ENCODE assay signal across 13 cellular contexts in genomic region chr3:186515115-186515514, GRCh38. TPM values are rescaled to one million over a fixed set of nuclear protein-coding genes. Genes with fewer than 3 reads are reported as not detected.
DNase-seq lines count a peak whose midpoint lies in the region; ATAC-seq and TF ChIP-seq lines count a peak whose summit lies in the region.
"Had no signal": no experiment of that assay in that cellular context is flagged by ENCODE, and none has a peak within 500 bp of the region (broad histone marks: within the 10 kb centered on the region; RNA-seq: fewer than 3 reads in every experiment).

No MANE protein-coding gene starts in this region.

- H3K27me3 ChIP-seq in DND-41 (ENCODE audit: insufficient read depth, low read length, poor library complexity) (peaks cover 10% of the 10 kb centered on the region), Loucy (ENCODE audit: insufficient read depth, low read length, poor library complexity, severe bottlenecking) (no peaks in the 10 kb centered on the region), H7 (ENCODE audit: control insufficient read depth, insufficient read depth, low read length) (no peaks in the 10 kb centered on the region; the same call in 1 of the 2 replicates)

- ATAC-seq in DND-41 (ENCODE audit: insufficient read depth, low read depth): no peak; the same call in 2 of the 3 replicates
- ATAC-seq in memory B cell (ENCODE audit: low read depth): peak; percentile 44

- H2AFZ ChIP-seq in DND-41 (ENCODE audit: low read depth, low read length) (no peak overlapping the region), Loucy (ENCODE audit: low read length) (no peak overlapping the region)

- no peak overlapping the region for H3K4me3 Mint-ChIP-seq in activated CD4-positive, alpha-beta memory T cell treated with anti-CD3 and anti-CD28 coated beads, Interleukin-2, amount 10 ng/mL, durations not matched to agents 7 days and 5 days
- H3K4me3 Mint-ChIP-seq in memory B cell: peak overlapping the region; percentile 36
- H3K4me3 Mint-ChIP-seq: CD14-positive monocyte, HFFc6 had no signal

- peaks cover 38% of the 10 kb centered on the region for H3K4me1 Mint-ChIP-seq in activated CD4-positive, alpha-beta memory T cell treated with anti-CD3 and anti-CD28 coated beads, Interleukin-2, amount 10 ng/mL, durations not matched to agents 7 days and 5 days
- peaks cover 47% of the 10 kb centered on the region for H3K4me1 Mint-ChIP-seq in memory B cell

- CTCF ChIA-PET in activated CD4-positive, alpha-beta memory T cell treated with anti-CD3 and anti-CD28 coated beads, Interleukin-2, amount 10 ng/mL, durations not matched to agents 7 days and 5 days (lab: Charles Lee): no interaction called here

- H4K20me1 ChIP-seq in DND-41 (ENCODE audit: insufficient read depth, low read length): no peaks in the 10 kb centered on the region
- no peaks in the 10 kb centered on the region for H4K20me1 ChIP-seq in Loucy (ENCODE audit: insufficient read depth, low read length, poor library complexity, severe bottlenecking)

- H3F3A ChIP-seq in Loucy (ENCODE audit: low read depth): peaks cover 14% of the 10 kb centered on the region

- no peaks in the 10 kb centered on the region for H3K79me2 ChIP-seq in DND-41 (ENCODE audit: insufficient read depth, low read length)
- no peaks in the 10 kb centered on the region for H3K79me2 ChIP-seq in Loucy (ENCODE audit: insufficient read depth, low read length)

- no peak overlapping the region for H3K27ac ChIP-seq in DND-41 (ENCODE audit: low read length)
- H3K27ac ChIP-seq: stomach had no signal

- POLR2A ChIA-PET in activated CD4-positive, alpha-beta memory T cell treated with anti-CD3 and anti-CD28 coated beads, Interleukin-2, amount 10 ng/mL, durations not matched to agents 7 days and 5 days (lab: Charles Lee): no interaction called here

- H3K36me3 ChIP-seq in DND-41 (ENCODE audit: insufficient read depth, low read length) (no peaks in the 10 kb centered on the region), Loucy (ENCODE audit: insufficient read depth, low read length) (no peaks in the 10 kb centered on the region), H7 (replicated peaks; ENCODE audit: control insufficient read depth, insufficient read depth, low read length) (no peaks in the 10 kb centered on the region)
- H3K36me3 ChIP-seq: stomach had no signal

- no peak overlapping the region for H3K27ac Mint-ChIP-seq in activated CD4-positive, alpha-beta memory T cell treated with anti-CD3 and anti-CD28 coated beads, Interleukin-2, amount 10 ng/mL, durations not matched to agents 7 days and 5 days
- peak overlapping the region; percentile 79 for H3K27ac Mint-ChIP-seq in memory B cell
- H3K27ac Mint-ChIP-seq: CD14-positive monocyte, HFFc6 had no signal

- H3K9ac ChIP-seq in DND-41 (ENCODE audit: low read depth, low read length): no peak overlapping the region
- H3K9ac ChIP-seq in Loucy (ENCODE audit: low read depth, low read length, poor library complexity, severe bottlenecking): peak overlapping the region; percentile 81

- H3K4me3 ChIP-seq in DND-41 (ENCODE audit: low read depth in 1 of 2, low read length in 2 of 2): no peak overlapping the region
- H3K4me3 ChIP-seq in Loucy (ENCODE audit: low read length, poor library complexity, severe bottlenecking): peak overlapping the region; percentile 51
- H3K4me3 ChIP-seq in H7 (ENCODE audit: insufficient read depth, low read depth, low read length): no peak overlapping the region
- H3K4me3 ChIP-seq: lung, stomach had no signal

- H3K9me2 ChIP-seq in Loucy (replicated peaks; ENCODE audit: low read depth, low read length): no peaks in the 10 kb centered on the region

- no peaks in the 10 kb centered on the region for H3K9me3 Mint-ChIP-seq in activated CD4-positive, alpha-beta memory T cell treated with anti-CD3 and anti-CD28 coated beads, Interleukin-2, amount 10 ng/mL, durations not matched to agents 7 days and 5 days
- H3K9me3 Mint-ChIP-seq in memory B cell: no peaks in the 10 kb centered on the region

- H3K4me1 ChIP-seq in DND-41 (ENCODE audit: insufficient read depth, low read length) (peaks cover 9% of the 10 kb centered on the region), Loucy (ENCODE audit: insufficient read depth, low read length, poor library complexity, severe bottlenecking) (peaks cover 89% of the 10 kb centered on the region)
- H3K4me1 ChIP-seq: stomach had no signal

- H3K9me3 ChIP-seq in DND-41 (ENCODE audit: insufficient read depth, low read length, severe bottlenecking) (no peaks in the 10 kb centered on the region), Loucy (ENCODE audit: insufficient read depth, low read depth, low read length) (no peaks in the 10 kb centered on the region)

- H3K27me3 Mint-ChIP-seq in activated CD4-positive, alpha-beta memory T cell treated with anti-CD3 and anti-CD28 coated beads, Interleukin-2, amount 10 ng/mL, durations not matched to agents 7 days and 5 days: peaks cover 7% of the 10 kb centered on the region
- H3K27me3 Mint-ChIP-seq in memory B cell: no peaks in the 10 kb centered on the region

- no peak overlapping the region for H3K4me2 ChIP-seq in DND-41 (ENCODE audit: insufficient read depth, low read length)
- peak overlapping the region; percentile 84 for H3K4me2 ChIP-seq in Loucy (ENCODE audit: low read depth, low read length, poor library complexity, severe bottlenecking)

- peak; percentile 11 for DNase-seq in DND-41
- peak; percentile 49 for DNase-seq in activated CD4-positive, alpha-beta memory T cell treated with anti-CD3 and anti-CD28 coated beads, Interleukin-2, amount 10 ng/mL, durations not matched to agents 7 days and 5 days
- no peak for DNase-seq in memory B cell (ENCODE audit: low spot score in 2 of 2)
- DNase-seq in GM13976 (ENCODE audit: low spot score): no peak
- DNase-seq in H7: no peak
- no peak for DNase-seq in DMS79 (lab: John Stamatoyannopoulos, UW)
- DNase-seq: HFFc6, NCI-H510A, occipital lobe, stomach had no signal

- TF ChIP-seq CTCF in DND-41 (IDR thresholded peaks at IDR 0.05; ENCODE audit: borderline replicate concordance, extremely low read depth, low read length, poor library complexity, severe bottlenecking) (no peak), Loucy (conservative IDR thresholded peaks at IDR 0.05; ENCODE audit: low read length) (no peak), GM13976 (IDR thresholded peaks at IDR 0.05; ENCODE audit: borderline replicate concordance, control extremely low read depth, extremely low read depth, insufficient read depth, missing control alignments) (no peak)

- in situ Hi-C loops in GM13976 (cut with MboI; ENCODE audit: low sequenced_read_pairs, unreplicated experiment): no loop called here

- no peaks in the 10 kb centered on the region for H3K36me3 Mint-ChIP-seq in activated CD4-positive, alpha-beta memory T cell treated with anti-CD3 and anti-CD28 coated beads, Interleukin-2, amount 10 ng/mL, durations not matched to agents 7 days and 5 days (ENCODE audit: low read depth)
- no peaks in the 10 kb centered on the region for H3K36me3 Mint-ChIP-seq in memory B cell

RNA-seq across cellular contexts. Expression of gene CRYGS, which starts 29.1 kb away (rescaled TPM):
- 1 to 10 TPM; 4.1 to 4.8 TPM for total RNA-seq in activated CD4-positive, alpha-beta memory T cell treated with anti-CD3 and anti-CD28 coated beads, Interleukin-2, amount 10 ng/mL, durations not matched to agents 7 days and 5 days
- 0.81 and 1.8 TPM in 2 replicates for total RNA-seq in H7 (2014; rRNA removed; shearing (Covaris generic))

RNA-seq across cellular contexts. Expression of gene TBCCD1, which starts 52.0 kb away (rescaled TPM):
- 10 to 100 TPM; 11.9 to 13.5 TPM for total RNA-seq in activated CD4-positive, alpha-beta memory T cell treated with anti-CD3 and anti-CD28 coated beads, Interleukin-2, amount 10 ng/mL, durations not matched to agents 7 days and 5 days
- 15.2 and 19.6 TPM in 2 replicates for total RNA-seq in H7 (2014; rRNA removed; shearing (Covaris generic))

RNA-seq across cellular contexts. Expression of gene DNAJB11, which starts 55.4 kb away (rescaled TPM):
- 10 to 100 TPM; 50.7 to 55.7 TPM for total RNA-seq in activated CD4-positive, alpha-beta memory T cell treated with anti-CD3 and anti-CD28 coated beads, Interleukin-2, amount 10 ng/mL, durations not matched to agents 7 days and 5 days
- total RNA-seq in H7 (2014; rRNA removed; shearing (Covaris generic)): 54.7 and 55.1 TPM in 2 replicates

Comparison
In these comparisons a context has a peak if more than half of its experiments do, and no peak if none do; other contexts are left out.
1. DNase-seq: peak in DND-41 (single experiment) and activated CD4-positive, alpha-beta memory T cell treated with anti-CD3 and anti-CD28 coated beads, Interleukin-2, amount 10 ng/mL, durations not matched to agents 7 days and 5 days (single experiment); none in memory B cell (0 of 2), GM13976 (single experiment), H7 (single experiment) and DMS79 (single experiment).